In the genomic region with DNA sequence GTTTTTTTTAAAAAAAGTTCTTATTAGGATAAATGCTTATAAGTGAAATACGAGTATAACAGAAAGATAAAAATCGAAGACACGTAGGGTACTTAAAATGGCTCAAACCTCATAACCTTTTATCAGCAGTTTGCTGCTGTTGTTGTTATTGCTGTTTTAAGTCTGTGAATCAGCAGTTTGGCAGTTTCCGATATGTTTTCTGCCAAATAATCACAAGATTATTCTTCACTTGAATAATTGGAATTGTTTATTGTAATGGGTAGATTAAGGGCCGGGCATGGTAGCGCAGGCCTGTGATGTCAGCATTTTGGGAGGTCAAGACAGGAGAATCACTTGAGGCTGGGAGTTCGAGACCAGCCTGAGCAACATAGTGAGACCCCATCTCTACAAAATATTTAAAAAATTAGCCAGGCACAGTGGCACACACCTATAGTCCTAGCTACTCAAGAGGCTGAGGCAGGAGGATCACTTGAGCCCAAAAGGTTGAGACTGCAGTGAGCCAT, we compare ENCODE assay signal across 19 cellular contexts.
"Had no signal": no experiment of that assay in that cellular context is flagged by ENCODE, and none has a peak within 500 bp of the region (broad histone marks: within the 10 kb centered on the region; RNA-seq: fewer than 3 reads in every experiment).

No MANE protein-coding gene starts in this region.

- H3K4me3 ChIP-seq: body of pancreas, gastroesophageal sphincter, heart left ventricle, mucosa of descending colon, thyroid gland had no signal

- H3K36me3 ChIP-seq: gastroesophageal sphincter, heart left ventricle, thyroid gland had no signal

- H3K4me1 Mint-ChIP-seq: activated naive CD8-positive, alpha-beta T cell treated with anti-CD3 and anti-CD28 coated beads, Interleukin-2, amount 10 ng/mL, durations not matched to agents 7 days and 5 days; memory B cell had no signal

- H3K27me3 Mint-ChIP-seq: activated naive CD8-positive, alpha-beta T cell treated with anti-CD3 and anti-CD28 coated beads, Interleukin-2, amount 10 ng/mL, durations not matched to agents 7 days and 5 days; activated T-cell treated with anti-CD3 and anti-CD28 coated beads, Interleukin-2, amount 50 U/mL, for 24 hours; activated T-helper 17 cell treated with anti-CD3 and anti-CD28 coated beads, Interleukin-2, amount 50 U/mL, for 72 hours; dendritic cell treated with granulocyte-macrophage colony-stimulating factor and Interleukin-4, amounts not matched to agents 40 ng/mL and 50 ng/mL, for 4 days; memory B cell had no signal

- H3K27me3 ChIP-seq: body of pancreas, gastroesophageal sphincter, heart left ventricle, thyroid gland had no signal

- H3K9me3 Mint-ChIP-seq: activated naive CD8-positive, alpha-beta T cell treated with anti-CD3 and anti-CD28 coated beads, Interleukin-2, amount 10 ng/mL, durations not matched to agents 7 days and 5 days; activated T-cell treated with anti-CD3 and anti-CD28 coated beads, Interleukin-2, amount 50 U/mL, for 24 hours; activated T-helper 17 cell treated with anti-CD3 and anti-CD28 coated beads, Interleukin-2, amount 50 U/mL, for 72 hours; dendritic cell treated with granulocyte-macrophage colony-stimulating factor and Interleukin-4, amounts not matched to agents 40 ng/mL and 50 ng/mL, for 4 days; memory B cell had no signal

- H3K27ac ChIP-seq: body of pancreas, heart left ventricle, thyroid gland had no signal

- H3K4me3 Mint-ChIP-seq: activated naive CD8-positive, alpha-beta T cell treated with anti-CD3 and anti-CD28 coated beads, Interleukin-2, amount 10 ng/mL, durations not matched to agents 7 days and 5 days; activated T-cell treated with anti-CD3 and anti-CD28 coated beads, Interleukin-2, amount 50 U/mL, for 24 hours; activated T-helper 17 cell treated with anti-CD3 and anti-CD28 coated beads, Interleukin-2, amount 50 U/mL, for 72 hours; dendritic cell treated with granulocyte-macrophage colony-stimulating factor and Interleukin-4, amounts not matched to agents 40 ng/mL and 50 ng/mL, for 4 days; memory B cell had no signal

- ATAC-seq: activated T-helper 17 cell treated with anti-CD3 and anti-CD28 coated beads, Interleukin-2, amount 50 U/mL, for 72 hours; body of pancreas; gastroesophageal sphincter; heart left ventricle; left colon; mucosa of descending colon had no signal

- H3K9me3 ChIP-seq: body of pancreas, gastroesophageal sphincter, heart left ventricle, mucosa of descending colon, thyroid gland had no signal

- H3K27ac Mint-ChIP-seq: activated naive CD8-positive, alpha-beta T cell treated with anti-CD3 and anti-CD28 coated beads, Interleukin-2, amount 10 ng/mL, durations not matched to agents 7 days and 5 days; activated T-cell treated with anti-CD3 and anti-CD28 coated beads, Interleukin-2, amount 50 U/mL, for 24 hours; activated T-helper 17 cell treated with anti-CD3 and anti-CD28 coated beads, Interleukin-2, amount 50 U/mL, for 72 hours; dendritic cell treated with granulocyte-macrophage colony-stimulating factor and Interleukin-4, amounts not matched to agents 40 ng/mL and 50 ng/mL, for 4 days; memory B cell had no signal

- DNase-seq: activated CD8-positive, alpha-beta memory T cell treated with anti-CD3 and anti-CD28 coated beads for 24 hours; activated CD8-positive, alpha-beta memory T cell treated with anti-CD3 and anti-CD28 coated beads, Interleukin-2, amount 50 U/mL, for 4 hours; activated naive CD4-positive, alpha-beta T cell; activated naive CD8-positive, alpha-beta T cell treated with anti-CD3 and anti-CD28 coated beads, Interleukin-2, amount 10 ng/mL, durations not matched to agents 7 days and 5 days; activated T-cell treated with anti-CD3 and anti-CD28 coated beads, Interleukin-2, amount 50 U/mL, for 24 hours; body of pancreas; effector CD8-positive, alpha-beta T cell; heart left ventricle; islet precursor cell; left colon; mucosa of descending colon; stimulated activated CD4-positive, alpha-beta T cell treated with anti-CD3 and anti-CD28 coated beads, Interleukin-4, amount 100 ng/mL, for 24 hours; stimulated activated naive CD4-positive, alpha-beta T cell treated with Interleukin-2 at 50 U/mL for 16 hours; T-helper 9 cell; thyroid gland had no signal

- H3K4me1 ChIP-seq: body of pancreas, thyroid gland had no signal
